In the genomic region with DNA sequence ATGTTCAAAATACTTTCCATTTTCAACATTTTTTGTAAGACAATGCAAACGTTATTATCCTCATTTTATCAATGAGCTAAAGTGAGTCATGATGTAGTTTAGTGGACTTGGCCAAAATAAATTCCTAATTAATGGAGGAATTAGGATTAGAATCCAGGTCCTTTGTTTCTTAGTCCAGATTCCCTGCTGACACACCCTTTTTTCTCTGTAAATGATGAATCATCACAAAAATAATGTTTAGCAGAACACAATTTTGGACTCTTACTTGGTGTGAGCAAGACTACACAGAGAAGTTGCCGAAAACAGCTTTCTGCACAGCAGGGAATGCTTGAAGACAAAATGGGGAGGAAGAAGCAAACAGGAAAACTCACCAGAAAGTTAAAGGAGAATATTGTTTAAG, we compare ENCODE assay signal across 19 cellular contexts.
A peak's percentile ranks its signal among the peaks of the same experiment; 100 is the strongest.
DNase-seq lines count a peak whose midpoint lies in the region; ATAC-seq, FAIRE-seq and TF ChIP-seq lines count a peak whose summit lies in the region.
"Had no signal": no experiment of that assay in that cellular context is flagged by ENCODE, and none has a peak within 500 bp of the region (broad histone marks: within the 10 kb centered on the region; RNA-seq: fewer than 3 reads in every experiment).

No MANE protein-coding gene starts in this region.

- no peak for TF ChIP-seq CTCF in fibroblast of mammary gland (conservative IDR thresholded peaks at IDR 0.05; ENCODE audit: control insufficient read depth, insufficient read depth, low read depth, low read length)

- TF ChIP-seq POLR2A in H54 (IDR thresholded peaks at IDR 0.05; ENCODE audit: low read depth, low read length), result no peak

- H3K27me3 ChIP-seq in MG63, result no peaks in the 10 kb centered on the region
- H3K27me3 ChIP-seq: BLaER1 treated with 17β-estradiol and CSF1 and Interleukin-3, amounts not matched to agents 10 nM and 100 nM had no signal

- H3K9me3 ChIP-seq in MG63, result no peaks in the 10 kb centered on the region

- DNase-seq in left ventricle myocardium superior (no peak), cardiac septum (ENCODE audit: low spot score) (no peak), MG63 (peak; percentile 6), fibroblast of mammary gland (ENCODE audit: low read depth) (peak; percentile 56), H54 (ENCODE audit: insufficient read length, low spot score) (no peak)
- no peak for DNase-seq in effector CD4-positive, alpha-beta T cell
- DNase-seq: 8988T; Calu3; CD8-positive, alpha-beta T cell; DMS53; NCI-H1436; NCI-H1930; NCI-H345; NCI-H524 treated with DMSO at 0.1 percent for 48 hours; PC-3 had no signal

- ATAC-seq in left ventricle myocardium superior (peak; percentile 47), HG03342 (IDR thresholded peaks at IDR 0.05; ENCODE audit: unreplicated experiment) (no peak), GM21515 (IDR thresholded peaks at IDR 0.05; ENCODE audit: unreplicated experiment) (no peak)
- ATAC-seq: CD8-positive, alpha-beta T cell; HCT116; PC-3 had no signal

- intact Hi-C loops in left ventricle myocardium superior (cut with micrococcal nuclease), result no loop called here
- intact Hi-C loops in cardiac septum (cut with DNase I), result loop anchor here (5.0 kb wide), 1 partner anchor 46 kb away; no protein-coding TSS in a partner anchor

- no peak for FAIRE-seq in H54 (lab: Jason Lieb, UNC)

- H3K4me3 ChIP-seq in MG63, result no peak overlapping the region
- no peak overlapping the region for H3K4me3 ChIP-seq in fibroblast of mammary gland (ENCODE audit: control insufficient read depth, low read depth, low read length)
- H3K4me3 ChIP-seq: BLaER1 treated with 17β-estradiol and CSF1 and Interleukin-3, amounts not matched to agents 10 nM and 100 nM had no signal

- no peaks in the 10 kb centered on the region for H3K36me3 ChIP-seq in MG63
- H3K36me3 ChIP-seq: BLaER1 treated with 17β-estradiol and CSF1 and Interleukin-3, amounts not matched to agents 10 nM and 100 nM had no signal

Comparison
In these comparisons a context has a peak if more than half of its experiments do, and no peak if none do; other contexts are left out.
1. DNase-seq: peak in MG63 (single experiment) and fibroblast of mammary gland (single experiment); none in left ventricle myocardium superior (single experiment), cardiac septum (single experiment), H54 (single experiment) and effector CD4-positive, alpha-beta T cell (single experiment).